Comparison of ENCODE assay signal across 8 cellular contexts in the genomic region with DNA sequence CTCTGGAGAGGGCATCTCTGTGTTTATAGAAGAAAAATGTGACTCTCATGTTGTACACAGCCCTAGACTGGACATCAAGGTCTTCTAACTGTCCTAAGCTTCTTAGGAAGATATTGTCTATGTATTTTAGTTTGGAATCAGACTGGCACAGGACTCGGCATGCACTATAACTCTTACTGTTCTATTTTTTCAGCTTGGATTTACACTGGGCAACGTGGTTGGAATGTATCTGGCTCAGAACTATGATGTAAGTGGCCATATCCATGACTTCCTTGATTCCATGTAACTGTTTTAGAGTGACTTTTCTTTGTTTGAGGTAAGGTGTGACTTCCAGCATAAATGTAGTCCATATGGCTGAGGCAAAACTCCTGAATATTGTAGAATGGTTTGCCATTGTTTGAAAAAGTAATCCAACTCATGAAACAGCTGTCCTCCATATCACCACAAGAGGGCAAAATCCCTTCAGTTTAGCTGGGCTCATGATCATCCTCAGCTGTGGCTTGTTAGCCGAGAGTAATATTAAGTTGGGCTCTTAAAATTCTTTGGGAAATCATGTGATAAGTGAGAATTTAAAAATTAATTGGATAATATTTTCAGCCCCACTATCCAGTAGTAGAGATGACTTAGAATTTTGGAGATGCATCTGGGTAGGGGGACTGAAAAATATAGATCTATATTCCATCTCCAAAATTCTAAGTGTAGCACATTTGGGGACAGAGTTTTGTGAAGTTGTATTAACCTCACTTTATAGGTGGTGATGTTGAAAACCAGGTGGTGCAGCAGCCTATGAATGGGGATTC. TPM values are rescaled to one million over a fixed set of nuclear protein-coding genes. Genes with fewer than 3 reads are reported as not detected.
DNase-seq lines count a peak whose midpoint lies in the region; ATAC-seq and TF ChIP-seq lines count a peak whose summit lies in the region.

No MANE protein-coding gene starts in this region.

- H3K4me1 ChIP-seq in cardiac muscle cell (ENCODE audit: low read depth): peaks cover 27% of the 10 kb centered on the region

- intact Hi-C loops in Right ventricle myocardium inferior (cut with DNase I) (loop anchor here (5.0 kb wide), 2 partner anchors 40 to 85 kb away; no protein-coding TSS in a partner anchor), cardiac septum (cut with DNase I) (loop anchor here (2.0 to 5.0 kb wide), 3 partner anchors 75 to 335 kb away; partner anchors contain the start of gene FAM180A), sciatic nerve (cut with DNase I) (no loop called here)

- H3K27ac ChIP-seq in cardiac muscle cell: peak overlapping the region; percentile 49

- peak; percentile 63 for ATAC-seq in Right ventricle myocardium inferior
- ATAC-seq in HG02642 (IDR thresholded peaks at IDR 0.05; ENCODE audit: poor library complexity, unreplicated experiment): peak; percentile 73
- peak; percentile 88 for ATAC-seq in sciatic nerve
- no peak for ATAC-seq in GM19397 (IDR thresholded peaks at IDR 0.05; ENCODE audit: unreplicated experiment)

- peak; percentile 76 for TF ChIP-seq CTCF in WI38 (IDR thresholded peaks at IDR 0.05; ENCODE audit: low read depth, low read length)
- TF ChIP-seq CTCF in cardiac muscle cell (IDR thresholded peaks at IDR 0.05; ENCODE audit: low read depth, low read length): peak; percentile 86

- DNase-seq in Right ventricle myocardium inferior (ENCODE audit: missing footprints) (no peak), cardiac septum (ENCODE audit: low spot score) (no peak), NCI-H2029 (lab: John Stamatoyannopoulos, UW) (peak; percentile 57), cardiac muscle cell (ENCODE audit: low read depth in 1 of 2, low spot score in 1 of 2) (peak; percentile 70 to 85), sciatic nerve (ENCODE audit: low spot score) (no peak)

- no peaks in the 10 kb centered on the region for H3K9me3 ChIP-seq in cardiac muscle cell (ENCODE audit: low read depth)

- H3K4me3 ChIP-seq in WI38 (ENCODE audit: low read depth, low read length) (no peak overlapping the region), cardiac muscle cell (no peak overlapping the region)

- no peaks in the 10 kb centered on the region for H3K27me3 ChIP-seq in cardiac muscle cell

- H3K36me3 ChIP-seq in cardiac muscle cell: no peaks in the 10 kb centered on the region

RNA-seq across cellular contexts. Expression of gene STMP1, which starts 10.4 kb away (rescaled TPM):
- total RNA-seq in Right ventricle myocardium inferior (27.4 TPM), cardiac septum (31.4 TPM), cardiac muscle cell (11.6 and 17.7 TPM in 2 replicates), sciatic nerve (36.2 TPM)
- 75.7 and 91.1 TPM in 2 replicates for polyA plus RNA-seq in cardiac muscle cell

RNA-seq across cellular contexts. Expression of gene SLC13A4, which starts 55.2 kb away (rescaled TPM):
- total RNA-seq in Right ventricle myocardium inferior (not detected), cardiac septum (1.0 TPM), cardiac muscle cell (0.12 and 0.25 TPM in 2 replicates), sciatic nerve (0.27 TPM)
- polyA plus RNA-seq in cardiac muscle cell: 3.3 and 3.9 TPM in 2 replicates

Comparison
In these comparisons a context has a peak if more than half of its experiments do, and no peak if none do; other contexts are left out.
1. DNase-seq: peak in NCI-H2029 (single experiment) and cardiac muscle cell (2 of 2); none in Right ventricle myocardium inferior (single experiment), cardiac septum (single experiment) and sciatic nerve (single experiment).